ENCODE assay signal across 23 cellular contexts in genomic region chr4:42474406-42474805, GRCh38.
"Had no signal": no experiment of that assay in that cellular context is flagged by ENCODE, and none has a peak within 500 bp of the region (broad histone marks: within the 10 kb centered on the region; RNA-seq: fewer than 3 reads in every experiment).

No MANE protein-coding gene starts in this region.

- H3K4me3 Mint-ChIP-seq: dendritic cell treated with granulocyte-macrophage colony-stimulating factor and Interleukin-4, amounts not matched to agents 40 ng/mL and 50 ng/mL, for 4 days; effector memory CD8-positive, alpha-beta T cell; endodermal cell; mesothelial cell of epicardium had no signal

- H3K4me1 Mint-ChIP-seq: endodermal cell, mesothelial cell of epicardium had no signal

- FAIRE-seq: endometrium, frontal cortex, islet of Langerhans, keratinocyte had no signal

- H3K9me3 ChIP-seq: colonic mucosa, esophagus muscularis mucosa, gastroesophageal sphincter, heart right ventricle, left lung, lower lobe of right lung, mucosa of descending colon had no signal

- H3K27ac Mint-ChIP-seq: dendritic cell treated with granulocyte-macrophage colony-stimulating factor and Interleukin-4, amounts not matched to agents 40 ng/mL and 50 ng/mL, for 4 days; endodermal cell; mesothelial cell of epicardium had no signal

- H3K36me3 Mint-ChIP-seq: mesothelial cell of epicardium had no signal

- H3K36me3 ChIP-seq: colonic mucosa, esophagus muscularis mucosa, gastroesophageal sphincter, heart right ventricle, left lung, lower lobe of right lung had no signal

- H3K27me3 Mint-ChIP-seq: dendritic cell treated with granulocyte-macrophage colony-stimulating factor and Interleukin-4, amounts not matched to agents 40 ng/mL and 50 ng/mL, for 4 days; effector memory CD8-positive, alpha-beta T cell had no signal

- H3K9me3 Mint-ChIP-seq: dendritic cell treated with granulocyte-macrophage colony-stimulating factor and Interleukin-4, amounts not matched to agents 40 ng/mL and 50 ng/mL, for 4 days; effector memory CD8-positive, alpha-beta T cell; endodermal cell; mesothelial cell of epicardium had no signal

- H3K4me3 ChIP-seq: colonic mucosa, esophagus muscularis mucosa, gastroesophageal sphincter, heart right ventricle, left lung, lower lobe of right lung, mucosa of descending colon had no signal

- DNase-seq: colonic mucosa; cortex of kidney; effector CD8-positive, alpha-beta T cell; effector memory CD8-positive, alpha-beta T cell; endodermal cell; foreskin keratinocyte; head of caudate nucleus; heart right ventricle; hippocampal formation; left cardiac atrium; left lung; left ventricle myocardium superior; lower lobe of right lung; mesenchymal stem cell; mucosa of descending colon had no signal

- H3K27ac ChIP-seq: colonic mucosa, esophagus muscularis mucosa, foreskin keratinocyte, gastroesophageal sphincter, heart right ventricle, left lung, lower lobe of right lung had no signal

- ATAC-seq: effector memory CD8-positive, alpha-beta T cell; foreskin keratinocyte; gastroesophageal sphincter; heart right ventricle; left cardiac atrium; left ventricle myocardium superior; mucosa of descending colon had no signal

- H3K4me1 ChIP-seq: colonic mucosa, esophagus muscularis mucosa, foreskin keratinocyte, gastroesophageal sphincter, heart right ventricle, left lung, lower lobe of right lung had no signal

- H3K27me3 ChIP-seq: colonic mucosa, esophagus muscularis mucosa, foreskin keratinocyte, gastroesophageal sphincter, heart right ventricle, left lung had no signal
